In genomic region chr12:106769078-106769477, GRCh38 we compare ENCODE assay signal across 16 cellular contexts. TPM values are rescaled to one million over a fixed set of nuclear protein-coding genes. Genes with fewer than 3 reads are reported as not detected.
A peak's percentile ranks its signal among the peaks of the same experiment; 100 is the strongest.
DNase-seq lines count a peak whose midpoint lies in the region; ATAC-seq and TF ChIP-seq lines count a peak whose summit lies in the region.
"Had no signal": no experiment of that assay in that cellular context is flagged by ENCODE, and none has a peak within 500 bp of the region (broad histone marks: within the 10 kb centered on the region; RNA-seq: fewer than 3 reads in every experiment).

No MANE protein-coding gene starts in this region.

- ATAC-seq in omental fat pad (ENCODE audit: low FRiP score) (peak; percentile 66), HG03571 (IDR thresholded peaks at IDR 0.05; ENCODE audit: unreplicated experiment) (no peak), HG03378 (IDR thresholded peaks at IDR 0.05; ENCODE audit: unreplicated experiment) (no peak)
- ATAC-seq: gastroesophageal sphincter, psoas muscle had no signal

- TF ChIP-seq CTCF in glutamatergic neuron (IDR thresholded peaks at IDR 0.05; ENCODE audit: partially characterized antibody, unreplicated experiment): no peak
- TF ChIP-seq CTCF in omental fat pad (IDR thresholded peaks at IDR 0.05): no peak

- H3K27ac Mint-ChIP-seq in glutamatergic neuron (ENCODE audit: unreplicated experiment): peak overlapping the region; percentile 41
- H3K27ac Mint-ChIP-seq: stimulated activated naive CD8-positive, alpha-beta T cell treated with anti-CD3 and anti-CD28 coated beads, Interleukin-15, Interleukin-2, amounts not matched to agents 100 ng/mL and 50 ng/mL, for 24 hours had no signal

- no peak overlapping the region for H3K9ac ChIP-seq in adipocyte (ENCODE audit: low read length)

- peaks cover 42% of the 10 kb centered on the region for H3K4me1 ChIP-seq in adipocyte (ENCODE audit: control insufficient read depth, insufficient read depth, low read length)

- H3K27me3 ChIP-seq in adipocyte (replicated peaks; ENCODE audit: control insufficient read depth, insufficient read depth, low read length): no peaks in the 10 kb centered on the region
- H3K27me3 ChIP-seq: gastroesophageal sphincter had no signal

- peaks cover 4% of the 10 kb centered on the region for H3K27me3 Mint-ChIP-seq in glutamatergic neuron (ENCODE audit: unreplicated experiment)
- H3K27me3 Mint-ChIP-seq: stimulated activated naive CD8-positive, alpha-beta T cell treated with anti-CD3 and anti-CD28 coated beads, Interleukin-15, Interleukin-2, amounts not matched to agents 100 ng/mL and 50 ng/mL, for 24 hours had no signal

- peaks cover 21% of the 10 kb centered on the region for H3K4me1 Mint-ChIP-seq in glutamatergic neuron (ENCODE audit: low read depth, unreplicated experiment)

- H3K4me3 ChIP-seq in adipocyte (ENCODE audit: low read length): peak overlapping the region; percentile 6
- H3K4me3 ChIP-seq: gastroesophageal sphincter, lung, psoas muscle had no signal

- no peaks in the 10 kb centered on the region for H3K36me3 Mint-ChIP-seq in glutamatergic neuron (ENCODE audit: unreplicated experiment)

- no peaks in the 10 kb centered on the region for H3K9me3 ChIP-seq in adipocyte (ENCODE audit: control insufficient read depth, low read length)
- H3K9me3 ChIP-seq: gastroesophageal sphincter, psoas muscle had no signal

- DNase-seq in GM03348 (ENCODE audit: low spot score) (peak; percentile 14), adipocyte (ENCODE audit: low read depth) (no peak), glutamatergic neuron (no peak), omental fat pad (ENCODE audit: low spot score) (no peak), DMS53 (lab: John Stamatoyannopoulos, UW) (no peak), SHP77 (lab: John Stamatoyannopoulos, UW) (no peak)
- DNase-seq: activated CD8-positive, alpha-beta memory T cell treated with anti-CD3 and anti-CD28 coated beads for 24 hours; activated naive CD4-positive, alpha-beta T cell treated with anti-CD3 and anti-CD28 coated beads, Interleukin-2, amount 50 U/mL, for 16 hours; NCI-H1105; NCI-H748 treated with DMSO at 0.1 percent for 48 hours; psoas muscle had no signal

- peak overlapping the region; percentile 40 for H3K4me3 Mint-ChIP-seq in glutamatergic neuron (ENCODE audit: unreplicated experiment)
- H3K4me3 Mint-ChIP-seq: stimulated activated naive CD8-positive, alpha-beta T cell treated with anti-CD3 and anti-CD28 coated beads, Interleukin-15, Interleukin-2, amounts not matched to agents 100 ng/mL and 50 ng/mL, for 24 hours had no signal

- H3K9me3 Mint-ChIP-seq in glutamatergic neuron (ENCODE audit: unreplicated experiment): peaks cover 4% of the 10 kb centered on the region
- H3K9me3 Mint-ChIP-seq: stimulated activated naive CD8-positive, alpha-beta T cell treated with anti-CD3 and anti-CD28 coated beads, Interleukin-15, Interleukin-2, amounts not matched to agents 100 ng/mL and 50 ng/mL, for 24 hours had no signal

- no peaks in the 10 kb centered on the region for H3K36me3 ChIP-seq in adipocyte (ENCODE audit: control insufficient read depth, insufficient read depth, low read length, severe bottlenecking)
- H3K36me3 ChIP-seq: gastroesophageal sphincter had no signal

RNA-seq across cellular contexts. Expression of gene RIC8B, which starts 5.4 kb away (rescaled TPM):
- total RNA-seq in glutamatergic neuron (ENCODE audit: unreplicated experiment): 21.3 TPM
- total RNA-seq in omental fat pad: 10 to 100 TPM; 12.5 to 17.8 (median 15.8) TPM
